1 cellular context compared by ENCODE assay signal in genomic region chr18:55484773-55485172, GRCh38.
TF ChIP-seq lines count a peak whose summit lies in the region.

No MANE protein-coding gene starts in this region.

TF ChIP-seq in WTC11, 78 proteins besides CTCF, POLR2A, EP300 and RAD21 (continued from another document):
- TF ChIP-seq CREM (CRISPR knock-in tag; IDR thresholded peaks at IDR 0.05) (no peak), SOX15 (CRISPR knock-in tag; IDR thresholded peaks at IDR 0.05) (no peak), ZNF671 (CRISPR knock-in tag; IDR thresholded peaks at IDR 0.05) (no peak), ETV6 (CRISPR knock-in tag; IDR thresholded peaks at IDR 0.05) (no peak)
- TF ChIP-seq, protein P1, sequence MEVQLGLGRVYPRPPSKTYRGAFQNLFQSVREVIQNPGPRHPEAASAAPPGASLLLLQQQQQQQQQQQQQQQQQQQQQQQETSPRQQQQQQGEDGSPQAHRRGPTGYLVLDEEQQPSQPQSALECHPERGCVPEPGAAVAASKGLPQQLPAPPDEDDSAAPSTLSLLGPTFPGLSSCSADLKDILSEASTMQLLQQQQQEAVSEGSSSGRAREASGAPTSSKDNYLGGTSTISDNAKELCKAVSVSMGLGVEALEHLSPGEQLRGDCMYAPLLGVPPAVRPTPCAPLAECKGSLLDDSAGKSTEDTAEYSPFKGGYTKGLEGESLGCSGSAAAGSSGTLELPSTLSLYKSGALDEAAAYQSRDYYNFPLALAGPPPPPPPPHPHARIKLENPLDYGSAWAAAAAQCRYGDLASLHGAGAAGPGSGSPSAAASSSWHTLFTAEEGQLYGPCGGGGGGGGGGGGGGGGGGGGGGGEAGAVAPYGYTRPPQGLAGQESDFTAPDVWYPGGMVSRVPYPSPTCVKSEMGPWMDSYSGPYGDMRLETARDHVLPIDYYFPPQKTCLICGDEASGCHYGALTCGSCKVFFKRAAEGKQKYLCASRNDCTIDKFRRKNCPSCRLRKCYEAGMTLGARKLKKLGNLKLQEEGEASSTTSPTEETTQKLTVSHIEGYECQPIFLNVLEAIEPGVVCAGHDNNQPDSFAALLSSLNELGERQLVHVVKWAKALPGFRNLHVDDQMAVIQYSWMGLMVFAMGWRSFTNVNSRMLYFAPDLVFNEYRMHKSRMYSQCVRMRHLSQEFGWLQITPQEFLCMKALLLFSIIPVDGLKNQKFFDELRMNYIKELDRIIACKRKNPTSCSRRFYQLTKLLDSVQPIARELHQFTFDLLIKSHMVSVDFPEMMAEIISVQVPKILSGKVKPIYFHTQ (CRISPR knock-in tag; IDR thresholded peaks at IDR 0.05), result no peak
